ENCODE assay signal across 21 cellular contexts in the genomic region with DNA sequence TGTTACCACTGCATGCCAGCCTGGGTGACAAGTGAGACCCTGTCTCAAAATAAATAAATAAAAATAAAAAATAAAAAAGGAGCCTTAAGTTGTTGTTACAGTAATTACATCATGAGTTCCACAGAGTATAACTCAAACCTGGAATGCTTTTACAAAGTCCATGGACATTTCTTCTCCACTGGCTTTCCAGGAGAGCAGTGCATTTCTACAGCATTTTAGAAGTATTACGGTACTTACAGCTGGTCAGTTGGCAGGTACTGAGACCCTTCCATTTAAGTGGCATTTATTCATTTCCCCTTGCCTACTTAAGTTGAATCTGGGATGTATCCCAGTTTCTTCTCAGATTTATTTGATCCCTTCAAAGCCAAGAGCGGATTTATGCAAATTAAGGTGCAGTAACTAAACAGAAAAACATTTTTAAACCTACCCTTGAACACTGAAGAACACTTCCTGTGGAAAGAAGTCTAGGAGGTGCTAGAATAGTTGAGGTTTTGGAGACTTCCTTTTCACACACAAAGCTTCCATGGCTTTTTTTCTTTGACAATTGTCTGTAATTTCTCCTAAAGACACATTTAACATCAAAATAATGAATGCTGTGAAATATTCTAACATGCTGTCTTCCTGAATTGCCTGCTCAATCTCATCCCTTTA. TPM values are rescaled to one million over a fixed set of nuclear protein-coding genes. Genes with fewer than 3 reads are reported as not detected.
"Had no signal": no experiment of that assay in that cellular context is flagged by ENCODE, and none has a peak within 500 bp of the region (broad histone marks: within the 10 kb centered on the region; RNA-seq: fewer than 3 reads in every experiment).

No MANE protein-coding gene starts in this region.

- H3K4me3 Mint-ChIP-seq: activated CD4-positive, alpha-beta T cell treated with anti-CD3 and anti-CD28 coated beads for 36 hours; activated naive CD4-positive, alpha-beta T cell treated with anti-CD3 and anti-CD28 coated beads, Interleukin-2, amount 10 ng/mL, durations not matched to agents 7 days and 5 days; nephron had no signal

- H3K4me2 ChIP-seq: smooth muscle cell had no signal

- H3K4me3 ChIP-seq: body of pancreas, coronary artery, heart left ventricle, mucosa of descending colon, smooth muscle cell had no signal

- DNase-seq: activated CD4-positive, alpha-beta T cell treated with anti-CD3 and anti-CD28 coated beads for 36 hours; activated naive CD4-positive, alpha-beta T cell treated with anti-CD3 and anti-CD28 coated beads, Interleukin-2, amount 10 ng/mL, durations not matched to agents 7 days and 5 days; amniotic stem cell; body of pancreas; central memory CD4-positive, alpha-beta T cell; effector CD8-positive, alpha-beta T cell; foreskin melanocyte; heart left ventricle; mucosa of descending colon; occipital lobe; right cardiac atrium; stimulated activated CD4-positive, alpha-beta T cell treated with anti-CD3 and anti-CD28 coated beads, Interleukin-1b, Interleukin-23, amount 100 ng/mL, for 48 hours; stimulated activated naive CD4-positive, alpha-beta T cell treated with Interleukin-2 at 50 U/mL for 16 hours; trophoblast cell had no signal

- H3K9me3 Mint-ChIP-seq: activated naive CD4-positive, alpha-beta T cell treated with anti-CD3 and anti-CD28 coated beads, Interleukin-2, amount 10 ng/mL, durations not matched to agents 7 days and 5 days had no signal

- H3K27ac Mint-ChIP-seq: activated CD4-positive, alpha-beta T cell treated with anti-CD3 and anti-CD28 coated beads for 36 hours; nephron; progenitor cell of endocrine pancreas had no signal

- H3K27ac ChIP-seq: body of pancreas, coronary artery, heart left ventricle, VCaP had no signal

- ATAC-seq: activated CD4-positive, alpha-beta T cell treated with anti-CD3 and anti-CD28 coated beads for 36 hours; body of pancreas; heart left ventricle; mucosa of descending colon; right cardiac atrium had no signal

- FAIRE-seq: islet of Langerhans had no signal

- H3K36me3 ChIP-seq: heart left ventricle had no signal

- H3K9me3 ChIP-seq: body of pancreas, heart left ventricle, mucosa of descending colon had no signal

RNA-seq across cellular contexts. Expression of a gene that starts 3.3 kb away (rescaled TPM):
- total RNA-seq: activated CD4-positive, alpha-beta T cell treated with anti-CD3 and anti-CD28 coated beads for 36 hours; body of pancreas; heart left ventricle; lung microvascular endothelial cell; mucosa of descending colon; occipital lobe; progenitor cell of endocrine pancreas; right cardiac atrium; smooth muscle cell had no signal
- polyA plus RNA-seq: heart left ventricle, right cardiac atrium, smooth muscle cell had no signal
